9 cellular contexts compared by ENCODE assay signal in the genomic region with DNA sequence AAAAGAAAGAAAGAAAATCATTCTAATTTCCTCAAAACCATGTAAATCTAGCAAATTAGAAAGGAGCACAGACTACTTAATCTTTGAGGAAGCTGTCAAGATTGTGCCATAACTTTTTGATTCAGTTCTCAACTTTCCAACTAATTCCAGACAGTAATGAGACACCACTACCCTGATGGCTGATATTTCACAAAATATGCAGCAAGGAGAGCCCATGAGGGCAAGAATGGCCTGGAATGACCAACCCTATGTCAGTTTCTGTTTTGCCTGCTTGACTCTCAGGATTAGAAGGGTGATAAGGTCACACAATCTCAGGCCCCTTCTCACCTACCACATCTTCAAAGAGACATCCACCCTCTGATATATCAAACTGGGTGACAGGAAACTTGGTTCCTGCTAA.
"Had no signal": no experiment of that assay in that cellular context is flagged by ENCODE, and none has a peak within 500 bp of the region (broad histone marks: within the 10 kb centered on the region; RNA-seq: fewer than 3 reads in every experiment).

No MANE protein-coding gene starts in this region.

- H3K27ac Mint-ChIP-seq: HFFc6 had no signal

- H2AFZ ChIP-seq: GM23248, GM23338 had no signal

- DNase-seq: GM23248, GOT3, H7, H9, HCEC 1CT, HFFc6 had no signal

- ATAC-seq: GM23338, HCT116 had no signal

- H3K9ac ChIP-seq: GM23248 had no signal

- H3K9me3 ChIP-seq: HAP-1 had no signal

- H3K4me1 ChIP-seq: HAP-1 had no signal

- H3K4me3 ChIP-seq: GM23248, GM23338, HAP-1 had no signal

- H3K27ac ChIP-seq: GM23248 had no signal

- H3K9me3 Mint-ChIP-seq: GM23338, H9, HFFc6 had no signal

- H3K36me3 ChIP-seq: HAP-1 had no signal

- H3K4me3 Mint-ChIP-seq: GM23338, H9, HFFc6 had no signal
